ENCODE assay signal across 8 cellular contexts in the genomic region with DNA sequence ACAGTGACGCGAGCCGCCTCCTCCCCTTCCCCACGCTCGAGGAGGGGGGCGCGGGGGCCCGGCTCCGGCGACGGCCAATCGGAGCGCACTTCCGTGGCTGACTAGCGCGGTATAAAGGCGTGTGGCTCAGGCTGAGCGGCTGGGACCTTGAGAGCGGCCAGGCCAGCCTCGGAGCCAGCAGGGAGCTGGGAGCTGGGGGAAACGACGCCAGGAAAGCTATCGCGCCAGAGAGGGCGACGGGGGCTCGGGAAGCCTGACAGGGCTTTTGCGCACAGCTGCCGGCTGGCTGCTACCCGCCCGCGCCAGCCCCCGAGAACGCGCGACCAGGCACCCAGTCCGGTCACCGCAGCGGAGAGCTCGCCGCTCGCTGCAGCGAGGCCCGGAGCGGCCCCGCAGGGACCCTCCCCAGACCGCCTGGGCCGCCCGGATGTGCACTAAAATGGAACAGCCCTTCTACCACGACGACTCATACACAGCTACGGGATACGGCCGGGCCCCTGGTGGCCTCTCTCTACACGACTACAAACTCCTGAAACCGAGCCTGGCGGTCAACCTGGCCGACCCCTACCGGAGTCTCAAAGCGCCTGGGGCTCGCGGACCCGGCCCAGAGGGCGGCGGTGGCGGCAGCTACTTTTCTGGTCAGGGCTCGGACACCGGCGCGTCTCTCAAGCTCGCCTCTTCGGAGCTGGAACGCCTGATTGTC. TPM values are rescaled to one million over a fixed set of nuclear protein-coding genes. Genes with fewer than 3 reads are reported as not detected.
A peak's percentile ranks its signal among the peaks of the same experiment; 100 is the strongest.
DNase-seq lines count a peak whose midpoint lies in the region; ATAC-seq and TF ChIP-seq lines count a peak whose summit lies in the region.

A gene (plus strand): TSS at position 142 of the 703 bp plus-strand sequence. CDS start 286 bp downstream, at position 428.

- H3F3A ChIP-seq in DOHH2 (ENCODE audit: control insufficient read depth, insufficient read depth), result peaks cover 29% of the 10 kb centered on the region

- peak within 1 kb of the TSS; percentile 84 for H3K27ac ChIP-seq in DOHH2 (ENCODE audit: low read depth, low read length)

- H3K9me3 ChIP-seq in DOHH2 (ENCODE audit: control insufficient read depth, insufficient read depth, low read length), result no peaks in the 10 kb centered on the region

- no peaks in the 10 kb centered on the region for H4K20me1 ChIP-seq in DOHH2 (ENCODE audit: control insufficient read depth, insufficient read depth, low read depth, low read length)

- no peaks in the 10 kb centered on the region for H3K9me3 Mint-ChIP-seq in activated naive CD4-positive, alpha-beta T cell treated with anti-CD3 and anti-CD28 coated beads, Interleukin-2, amount 50 U/mL, for 24 hours

- peak; percentile 59 for ATAC-seq in SK-N-SH treated with all-trans-retinoic acid at 6 μM for 48 hours

- peak; percentile 20 for TF ChIP-seq CTCF in DOHH2 (IDR thresholded peaks at IDR 0.05; ENCODE audit: low read depth, low read length, poor library complexity, severe bottlenecking)

- peaks cover 37% of the 10 kb centered on the region for H3K4me1 Mint-ChIP-seq in activated naive CD4-positive, alpha-beta T cell treated with anti-CD3 and anti-CD28 coated beads, Interleukin-2, amount 50 U/mL, for 24 hours

- no peaks in the 10 kb centered on the region for H3K9me2 ChIP-seq in DOHH2 (replicated peaks; ENCODE audit: control insufficient read depth, low read length)

- peak within 1 kb of the TSS; percentile 95 for H3K27ac Mint-ChIP-seq in activated naive CD4-positive, alpha-beta T cell treated with anti-CD3 and anti-CD28 coated beads, Interleukin-2, amount 50 U/mL, for 24 hours

- peaks cover 6% of the 10 kb centered on the region; the same call in 1 of the 2 replicates for H3K36me3 ChIP-seq in DOHH2 (ENCODE audit: control insufficient read depth, low read length)

- H3K4me1 ChIP-seq in DOHH2 (ENCODE audit: control insufficient read depth, low read length), result peaks cover 56% of the 10 kb centered on the region

- peak within 1 kb of the TSS; percentile 93 for H3K4me2 ChIP-seq in DOHH2 (ENCODE audit: low read length)

- H3K4me3 ChIP-seq in DOHH2 (ENCODE audit: low read length), result peak within 1 kb of the TSS; percentile 79

- peaks cover 2% of the 10 kb centered on the region for H3K36me3 Mint-ChIP-seq in activated naive CD4-positive, alpha-beta T cell treated with anti-CD3 and anti-CD28 coated beads, Interleukin-2, amount 50 U/mL, for 24 hours

- no peaks in the 10 kb centered on the region for H3K27me3 ChIP-seq in DOHH2 (ENCODE audit: control insufficient read depth, low read length)

- DNase-seq in GOT3 (lab: John Stamatoyannopoulos, UW) (peak; percentile 96), NCI-H1048 (lab: John Stamatoyannopoulos, UW) (peak; percentile 89), germinal center (ENCODE audit: low spot score) (peak; percentile 93), occipital lobe (lab: John Stamatoyannopoulos, UW) (peak; percentile 97), superior temporal gyrus (ENCODE audit: extremely low spot score) (peak; percentile 98)

- peak within 1 kb of the TSS; percentile 95 for H3K4me3 Mint-ChIP-seq in activated naive CD4-positive, alpha-beta T cell treated with anti-CD3 and anti-CD28 coated beads, Interleukin-2, amount 50 U/mL, for 24 hours

- no peaks in the 10 kb centered on the region for H3K27me3 Mint-ChIP-seq in activated naive CD4-positive, alpha-beta T cell treated with anti-CD3 and anti-CD28 coated beads, Interleukin-2, amount 50 U/mL, for 24 hours

- peaks cover 29% of the 10 kb centered on the region for H3K79me2 ChIP-seq in DOHH2 (ENCODE audit: control insufficient read depth, low read length)

TF ChIP-seq in SK-N-SH treated with all-trans-retinoic acid at 6 μM for 48 hours, 23 proteins besides CTCF, POLR2A, EP300 and RAD21 (continues in another document):
- TF ChIP-seq, protein P1, sequence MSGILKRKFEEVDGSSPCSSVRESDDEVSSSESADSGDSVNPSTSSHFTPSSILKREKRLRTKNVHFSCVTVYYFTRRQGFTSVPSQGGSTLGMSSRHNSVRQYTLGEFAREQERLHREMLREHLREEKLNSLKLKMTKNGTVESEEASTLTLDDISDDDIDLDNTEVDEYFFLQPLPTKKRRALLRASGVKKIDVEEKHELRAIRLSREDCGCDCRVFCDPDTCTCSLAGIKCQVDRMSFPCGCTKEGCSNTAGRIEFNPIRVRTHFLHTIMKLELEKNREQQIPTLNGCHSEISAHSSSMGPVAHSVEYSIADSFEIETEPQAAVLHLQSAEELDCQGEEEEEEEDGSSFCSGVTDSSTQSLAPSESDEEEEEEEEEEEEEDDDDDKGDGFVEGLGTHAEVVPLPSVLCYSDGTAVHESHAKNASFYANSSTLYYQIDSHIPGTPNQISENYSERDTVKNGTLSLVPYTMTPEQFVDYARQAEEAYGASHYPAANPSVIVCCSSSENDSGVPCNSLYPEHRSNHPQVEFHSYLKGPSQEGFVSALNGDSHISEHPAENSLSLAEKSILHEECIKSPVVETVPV (CRISPR knock-in tag; IDR thresholded peaks at IDR 0.05), result 0 out of 2 replicates have a peak, but pooled peaks have one; percentile 53
- no peak for TF ChIP-seq ZFP30 (CRISPR knock-in tag; IDR thresholded peaks at IDR 0.05)
- TF ChIP-seq ZNF70 (CRISPR knock-in tag; IDR thresholded peaks at IDR 0.05), result peak; percentile 55; the same call in 1 of the 2 replicates
- TF ChIP-seq RARB (CRISPR knock-in tag; IDR thresholded peaks at IDR 0.05), result no peak
- no peak for TF ChIP-seq OSR1 (CRISPR knock-in tag; IDR thresholded peaks at IDR 0.05)
- TF ChIP-seq, protein P2, sequence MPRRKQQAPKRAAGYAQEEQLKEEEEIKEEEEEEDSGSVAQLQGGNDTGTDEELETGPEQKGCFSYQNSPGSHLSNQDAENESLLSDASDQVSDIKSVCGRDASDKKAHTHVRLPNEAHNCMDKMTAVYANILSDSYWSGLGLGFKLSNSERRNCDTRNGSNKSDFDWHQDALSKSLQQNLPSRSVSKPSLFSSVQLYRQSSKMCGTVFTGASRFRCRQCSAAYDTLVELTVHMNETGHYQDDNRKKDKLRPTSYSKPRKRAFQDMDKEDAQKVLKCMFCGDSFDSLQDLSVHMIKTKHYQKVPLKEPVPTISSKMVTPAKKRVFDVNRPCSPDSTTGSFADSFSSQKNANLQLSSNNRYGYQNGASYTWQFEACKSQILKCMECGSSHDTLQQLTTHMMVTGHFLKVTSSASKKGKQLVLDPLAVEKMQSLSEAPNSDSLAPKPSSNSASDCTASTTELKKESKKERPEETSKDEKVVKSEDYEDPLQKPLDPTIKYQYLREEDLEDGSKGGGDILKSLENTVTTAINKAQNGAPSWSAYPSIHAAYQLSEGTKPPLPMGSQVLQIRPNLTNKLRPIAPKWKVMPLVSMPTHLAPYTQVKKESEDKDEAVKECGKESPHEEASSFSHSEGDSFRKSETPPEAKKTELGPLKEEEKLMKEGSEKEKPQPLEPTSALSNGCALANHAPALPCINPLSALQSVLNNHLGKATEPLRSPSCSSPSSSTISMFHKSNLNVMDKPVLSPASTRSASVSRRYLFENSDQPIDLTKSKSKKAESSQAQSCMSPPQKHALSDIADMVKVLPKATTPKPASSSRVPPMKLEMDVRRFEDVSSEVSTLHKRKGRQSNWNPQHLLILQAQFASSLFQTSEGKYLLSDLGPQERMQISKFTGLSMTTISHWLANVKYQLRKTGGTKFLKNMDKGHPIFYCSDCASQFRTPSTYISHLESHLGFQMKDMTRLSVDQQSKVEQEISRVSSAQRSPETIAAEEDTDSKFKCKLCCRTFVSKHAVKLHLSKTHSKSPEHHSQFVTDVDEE (CRISPR knock-in tag; IDR thresholded peaks at IDR 0.05), result no peak
- TF ChIP-seq ZNF565 (CRISPR knock-in tag; conservative IDR thresholded peaks at IDR 0.05; ENCODE audit: low read depth), result no peak; the same call in 1 of the 2 replicates
- no peak for TF ChIP-seq ARNTL (CRISPR knock-in tag; IDR thresholded peaks at IDR 0.05; ENCODE audit: borderline replicate concordance, low read depth)
- no peak for TF ChIP-seq PPARA (CRISPR knock-in tag; IDR thresholded peaks at IDR 0.05; ENCODE audit: borderline replicate concordance)
- TF ChIP-seq, protein P3, sequence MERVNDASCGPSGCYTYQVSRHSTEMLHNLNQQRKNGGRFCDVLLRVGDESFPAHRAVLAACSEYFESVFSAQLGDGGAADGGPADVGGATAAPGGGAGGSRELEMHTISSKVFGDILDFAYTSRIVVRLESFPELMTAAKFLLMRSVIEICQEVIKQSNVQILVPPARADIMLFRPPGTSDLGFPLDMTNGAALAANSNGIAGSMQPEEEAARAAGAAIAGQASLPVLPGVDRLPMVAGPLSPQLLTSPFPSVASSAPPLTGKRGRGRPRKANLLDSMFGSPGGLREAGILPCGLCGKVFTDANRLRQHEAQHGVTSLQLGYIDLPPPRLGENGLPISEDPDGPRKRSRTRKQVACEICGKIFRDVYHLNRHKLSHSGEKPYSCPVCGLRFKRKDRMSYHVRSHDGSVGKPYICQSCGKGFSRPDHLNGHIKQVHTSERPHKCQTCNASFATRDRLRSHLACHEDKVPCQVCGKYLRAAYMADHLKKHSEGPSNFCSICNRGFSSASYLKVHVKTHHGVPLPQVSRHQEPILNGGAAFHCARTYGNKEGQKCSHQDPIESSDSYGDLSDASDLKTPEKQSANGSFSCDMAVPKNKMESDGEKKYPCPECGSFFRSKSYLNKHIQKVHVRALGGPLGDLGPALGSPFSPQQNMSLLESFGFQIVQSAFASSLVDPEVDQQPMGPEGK (CRISPR knock-in tag; IDR thresholded peaks at IDR 0.05; ENCODE audit: borderline replicate concordance), result peak; percentile 91
- TF ChIP-seq GLIS3 (CRISPR knock-in tag; IDR thresholded peaks at IDR 0.05), result peak; percentile 95
- TF ChIP-seq, protein P4, sequence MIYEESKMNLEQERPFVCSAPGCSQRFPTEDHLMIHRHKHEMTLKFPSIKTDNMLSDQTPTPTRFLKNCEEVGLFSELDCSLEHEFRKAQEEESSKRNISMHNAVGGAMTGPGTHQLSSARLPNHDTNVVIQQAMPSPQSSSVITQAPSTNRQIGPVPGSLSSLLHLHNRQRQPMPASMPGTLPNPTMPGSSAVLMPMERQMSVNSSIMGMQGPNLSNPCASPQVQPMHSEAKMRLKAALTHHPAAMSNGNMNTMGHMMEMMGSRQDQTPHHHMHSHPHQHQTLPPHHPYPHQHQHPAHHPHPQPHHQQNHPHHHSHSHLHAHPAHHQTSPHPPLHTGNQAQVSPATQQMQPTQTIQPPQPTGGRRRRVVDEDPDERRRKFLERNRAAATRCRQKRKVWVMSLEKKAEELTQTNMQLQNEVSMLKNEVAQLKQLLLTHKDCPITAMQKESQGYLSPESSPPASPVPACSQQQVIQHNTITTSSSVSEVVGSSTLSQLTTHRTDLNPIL (CRISPR knock-in tag; IDR thresholded peaks at IDR 0.05; ENCODE audit: low read depth), result no peak; the same call in 1 of the 2 replicates
- TF ChIP-seq ZC3H10 (CRISPR knock-in tag; IDR thresholded peaks at IDR 0.05), result peak; percentile 76; the same call in 1 of the 2 replicates
- TF ChIP-seq SNAI2 (CRISPR knock-in tag; IDR thresholded peaks at IDR 0.05), result no peak
- peak; percentile 57 for TF ChIP-seq ZFP3 (CRISPR knock-in tag; IDR thresholded peaks at IDR 0.05)
- no peak for TF ChIP-seq CSDC2 (CRISPR knock-in tag; IDR thresholded peaks at IDR 0.05)
- no peak for TF ChIP-seq BACH2 (CRISPR knock-in tag; IDR thresholded peaks at IDR 0.05; ENCODE audit: borderline replicate concordance)
- TF ChIP-seq ESRRG (CRISPR knock-in tag; IDR thresholded peaks at IDR 0.05), result 0 out of 2 replicates have a peak, but pooled peaks have one; percentile 28

RNA-seq across cellular contexts. Expression of the gene that starts here (rescaled TPM):
- 22.6 TPM for total RNA-seq in occipital lobe

Comparison
In these comparisons a context has a peak if more than half of its experiments do, and no peak if none do; other contexts are left out.
1. Peak in every context shown above with its lines: DNase-seq, ATAC-seq, H3K4me3 ChIP-seq and H3K27ac ChIP-seq.